In genomic region chr5:139488269-139488668, GRCh38 we compare ENCODE assay signal across 13 cellular contexts. TPM values are rescaled to one million over a fixed set of nuclear protein-coding genes. Genes with fewer than 3 reads are reported as not detected.
DNase-seq lines count a peak whose midpoint lies in the region; ATAC-seq, FAIRE-seq and TF ChIP-seq lines count a peak whose summit lies in the region.
"Had no signal": no experiment of that assay in that cellular context is flagged by ENCODE, and none has a peak within 500 bp of the region (broad histone marks: within the 10 kb centered on the region; RNA-seq: fewer than 3 reads in every experiment).

No MANE protein-coding gene starts in this region.

- H3K4ac ChIP-seq in H1 (replicated peaks; ENCODE audit: insufficient read length, low read depth, low read length), result no peak overlapping the region

- no peak overlapping the region for H2BK15ac ChIP-seq in H1 (ENCODE audit: low read length)

- no peak overlapping the region for H4K8ac ChIP-seq in H1 (ENCODE audit: extremely low read depth, insufficient read depth, low read length)

- 0 out of 2 replicates have a peak overlapping the region, but pooled peaks have one; percentile 8 for H3K4me2 ChIP-seq in DOHH2 (ENCODE audit: low read length)
- no peak overlapping the region for H3K4me2 ChIP-seq in MM.1S (ENCODE audit: low read depth, low read length)
- H3K4me2 ChIP-seq in H1 (ENCODE audit: insufficient read depth in 1 of 2, low read depth in 2 of 2, low read length in 2 of 2), result no peak overlapping the region

- H3K9me3 ChIP-seq in DOHH2 (ENCODE audit: control insufficient read depth, insufficient read depth, low read length), result no peaks in the 10 kb centered on the region
- H3K9me3 ChIP-seq in MM.1S (replicated peaks; ENCODE audit: insufficient read depth, low read length), result no peaks in the 10 kb centered on the region
- H3K9me3 ChIP-seq in H1 (ENCODE audit: insufficient read depth in 2 of 2, low read depth in 1 of 2, low read length in 1 of 2), result no peaks in the 10 kb centered on the region

- H3K9me2 ChIP-seq in DOHH2 (replicated peaks; ENCODE audit: control insufficient read depth, low read length) (no peaks in the 10 kb centered on the region), MM.1S (replicated peaks; ENCODE audit: insufficient read depth, low read length) (no peaks in the 10 kb centered on the region)

- H2BK5ac ChIP-seq in H1 (ENCODE audit: low read depth, low read length), result no peak overlapping the region

- peaks cover 6% of the 10 kb centered on the region for H3K4me1 ChIP-seq in DOHH2 (ENCODE audit: control insufficient read depth, low read length)
- no peaks in the 10 kb centered on the region for H3K4me1 ChIP-seq in MM.1S (ENCODE audit: low read length)
- peaks cover 0 to 8% (median 3%) of the 10 kb centered on the region in 4 experiments; a peak in 4 of 7 replicates for H3K4me1 ChIP-seq in H1 (replicated peaks in 1 of 4; ENCODE audit: control insufficient read depth in 3 of 4, insufficient read depth in 4 of 4, low read length in 3 of 4)

- no peak overlapping the region for H3K18ac ChIP-seq in H1 (ENCODE audit: extremely low read depth, low read length)

- POLR2A ChIA-PET in H1 (lab: Charles Lee; ENCODE audit: partially characterized antibody), result no interaction called here

- WGBS in H1 (ENCODE audit: extremely low coverage in 1 of 2, insufficient coverage in 1 of 2, insufficient read length in 1 of 2, insufficient replicate concordance in 2 of 2, low coverage in 1 of 2, low lambda C conversion rate in 2 of 2, missing lambda C conversion rate in 1 of 2), 2 experiments, result 84% methylated on average over 3 of the region's 3 CpGs; no CpG with 5 or more reads in 1 of the 2 experiments

- H3F3A ChIP-seq in DOHH2 (ENCODE audit: control insufficient read depth, insufficient read depth), result no peaks in the 10 kb centered on the region
- no peaks in the 10 kb centered on the region for H3F3A ChIP-seq in MM.1S (ENCODE audit: insufficient read depth, low read length)

- no peak overlapping the region for H3K4me3 ChIP-seq in DOHH2 (ENCODE audit: low read length)
- H3K4me3 ChIP-seq in MM.1S (ENCODE audit: low read length), result no peak overlapping the region
- H3K4me3 ChIP-seq in H1 (ENCODE audit: extremely low read depth in 1 of 4, insufficient read depth in 2 of 4, low read depth in 3 of 4, low read length in 4 of 4), result no peak overlapping the region

- no peaks in the 10 kb centered on the region; the same call in 1 of the 2 replicates for H3K23me2 ChIP-seq in H1 (ENCODE audit: low read depth, low read length)

- no peak for TF ChIP-seq POLR2A in H1 (IDR thresholded peaks at IDR 0.05; ENCODE audit: control extremely low read depth in 1 of 2, low read depth in 2 of 2, low read length in 2 of 2)

- H3K36me3 ChIP-seq in DOHH2 (ENCODE audit: control insufficient read depth, low read length) (no peaks in the 10 kb centered on the region), MM.1S (replicated peaks; ENCODE audit: insufficient read depth, low read length) (no peaks in the 10 kb centered on the region), H1 (ENCODE audit: control insufficient read depth in 2 of 4, insufficient read depth in 4 of 4, low read length in 3 of 4) (no peaks in the 10 kb centered on the region)

- H3K79me2 ChIP-seq in DOHH2 (ENCODE audit: control insufficient read depth, low read length) (no peaks in the 10 kb centered on the region), MM.1S (ENCODE audit: low read length) (no peaks in the 10 kb centered on the region), H1 (ENCODE audit: control insufficient read depth in 1 of 2, insufficient read depth in 2 of 2, low read length in 2 of 2) (no peaks in the 10 kb centered on the region)

- no peak overlapping the region for H2BK120ac ChIP-seq in H1 (replicated peaks; ENCODE audit: low read depth, low read length)

- H3K27me3 ChIP-seq in DOHH2 (ENCODE audit: control insufficient read depth, low read length), result no peaks in the 10 kb centered on the region
- no peaks in the 10 kb centered on the region for H3K27me3 ChIP-seq in MM.1S (replicated peaks; ENCODE audit: insufficient read depth, low read length)
- no peaks in the 10 kb centered on the region for H3K27me3 ChIP-seq in H1 (replicated peaks in 1 of 4; ENCODE audit: control insufficient read depth in 3 of 4, extremely low read depth in 1 of 4, insufficient read depth in 3 of 4, low read length in 3 of 4)

- ATAC-seq in HG02852 (IDR thresholded peaks at IDR 0.05; ENCODE audit: unreplicated experiment) (no peak), HG03159 (IDR thresholded peaks at IDR 0.05; ENCODE audit: unreplicated experiment) (no peak)

- no peak overlapping the region for H3K14ac ChIP-seq in H1 (ENCODE audit: insufficient read length)

- no peak for TF ChIP-seq RAD21 in H1 (IDR thresholded peaks at IDR 0.05 in 1 of 2, conservative IDR thresholded peaks at IDR 0.05 in 1 of 2; ENCODE audit: low read depth in 2 of 2, low read length in 2 of 2)

- no peak overlapping the region for H3K27ac ChIP-seq in DOHH2 (ENCODE audit: low read depth, low read length)
- H3K27ac ChIP-seq in MM.1S (ENCODE audit: low read length), result no peak overlapping the region
- H3K27ac ChIP-seq in H1 (ENCODE audit: low read depth, low read length), result no peak overlapping the region

- H3K23ac ChIP-seq in H1 (ENCODE audit: insufficient read length), result no peak overlapping the region

- TF ChIP-seq EP300 in H1 (IDR thresholded peaks at IDR 0.05; ENCODE audit: borderline replicate concordance in 1 of 2, low read depth in 2 of 2, low read length in 2 of 2), result no peak

- no peak overlapping the region for H3K56ac ChIP-seq in H1 (replicated peaks; ENCODE audit: insufficient read length, low read depth, low read length)

- no peak for FAIRE-seq in H1 (lab: Jason Lieb, UNC)

- 0 out of 2 replicates have a peak overlapping the region, but pooled peaks have one; percentile 15 for H2AFZ ChIP-seq in MM.1S (ENCODE audit: low read length)
- no peak overlapping the region; the same call in 1 of the 2 replicates for H2AFZ ChIP-seq in H1 (ENCODE audit: low read length)

- H2BK20ac ChIP-seq in H1 (ENCODE audit: low read length), result no peak overlapping the region

- DNase-seq in MM.1S (no peak), H1 (ENCODE audit: low read depth in 1 of 2, low spot score in 2 of 2) (no peak), pons (ENCODE audit: low spot score) (peak; percentile 61), DMS114 treated with DMSO at 0.1 percent for 48 hours (lab: John Stamatoyannopoulos, UW; ENCODE audit: unreplicated experiment) (no peak)
- DNase-seq: activated T-cell treated with anti-CD3 and anti-CD28 coated beads, Interleukin-2, amount 50 U/mL, for 1 hour; central memory CD4-positive, alpha-beta T cell; NCI-H526 treated with DMSO at 0.1 percent for 48 hours; stimulated activated CD8-positive, alpha-beta memory T cell treated with anti-CD3 and anti-CD28 coated beads, Interleukin-4, amount 100 ng/mL, for 48 hours had no signal

- TF ChIP-seq CTCF in DOHH2 (IDR thresholded peaks at IDR 0.05; ENCODE audit: low read depth, low read length, poor library complexity, severe bottlenecking), result no peak
- no peak for TF ChIP-seq CTCF in MM.1S (IDR thresholded peaks at IDR 0.05; ENCODE audit: low read length)
- TF ChIP-seq CTCF in H1 (IDR thresholded peaks at IDR 0.05; ENCODE audit: control extremely low read depth in 1 of 3, insufficient read depth in 1 of 3, low read depth in 1 of 3, low read length in 3 of 3), result no peak

- CTCF ChIA-PET in H1 (lab: Charles Lee; ENCODE audit: partially characterized antibody), result interaction anchor here (1.6 kb wide), 1 partner anchor 146 kb away, joined by 3 read pairs; no protein-coding TSS in a partner anchor

- H4K91ac ChIP-seq in H1 (replicated peaks; ENCODE audit: insufficient read length, low read length), result peak overlapping the region; percentile 59

- H2BK12ac ChIP-seq in H1 (ENCODE audit: low read depth, low read length), result no peak overlapping the region

- H4K20me1 ChIP-seq in DOHH2 (ENCODE audit: control insufficient read depth, insufficient read depth, low read depth, low read length) (no peaks in the 10 kb centered on the region), MM.1S (ENCODE audit: insufficient read depth, low read length) (no peaks in the 10 kb centered on the region), H1 (replicated peaks in 1 of 2; ENCODE audit: control insufficient read depth in 1 of 2, insufficient read depth in 2 of 2, low read length in 2 of 2) (no peaks in the 10 kb centered on the region)

- no peak overlapping the region for H2AK5ac ChIP-seq in H1 (ENCODE audit: low read depth, low read length)

- H3K9ac ChIP-seq in MM.1S (ENCODE audit: low read length), result no peak overlapping the region
- no peak overlapping the region for H3K9ac ChIP-seq in H1 (replicated peaks in 1 of 4; ENCODE audit: extremely low read depth in 1 of 4, low read depth in 3 of 4, low read length in 3 of 4)

- H4K5ac ChIP-seq in H1 (ENCODE audit: insufficient read length, low read depth, low read length), result no peak overlapping the region

- no peaks in the 10 kb centered on the region for H3K79me1 ChIP-seq in H1 (ENCODE audit: low read depth, low read length)

RNA-seq across cellular contexts. Expression of gene STING1, which starts 5.7 kb away (rescaled TPM):
- 0.26 and 0.42 TPM in 2 replicates for total RNA-seq in H1 (2021; fragmentation: NEBNext Ultra II Directional; extraction: Animal tissue kit (Norgen Biotek cat#: 25700))
- 0.47 and 1.2 TPM in 2 replicates for polyA plus RNA-seq in H1 (2011; rRNA removed)
- polyA plus RNA-seq in H1 (2011; cell fraction: cytosol; rRNA removed), result 0.74 TPM
- 1.5 TPM for polyA plus RNA-seq in H1 (2011; cell fraction: nucleus; rRNA removed)
- polyA plus RNA-seq in H1 (2012, experiment 1 of 2), result 0.35 to 0.66 TPM (median 0.62 TPM) in 4 replicates
- polyA plus RNA-seq in H1 (2012, experiment 2 of 2), result 0.12 TPM
- 0.24 TPM for polyA plus RNA-seq in H1 (2013, experiment 1 of 2)
- polyA plus RNA-seq in H1 (2013, experiment 2 of 2), result 0.29 TPM
- 0.38 and 0.90 TPM in 2 replicates for polyA minus RNA-seq in H1 (2011; rRNA and poly(A)+ RNA removed)
- not detected for polyA minus RNA-seq in H1 (2011; cell fraction: cytosol; rRNA and poly(A)+ RNA removed)
- polyA minus RNA-seq in H1 (2011; cell fraction: nucleus; rRNA and poly(A)+ RNA removed), result 0.90 TPM

RNA-seq across cellular contexts. Expression of gene SMIM33, which starts 17.5 kb away (rescaled TPM):
- total RNA-seq in H1 (2021; fragmentation: NEBNext Ultra II Directional; extraction: Animal tissue kit (Norgen Biotek cat#: 25700)), result not detected in 2 replicates
- not detected in 2 replicates for polyA plus RNA-seq in H1 (2011; rRNA removed)
- not detected for polyA plus RNA-seq in H1 (2011; cell fraction: cytosol; rRNA removed)
- polyA plus RNA-seq in H1 (2011; cell fraction: nucleus; rRNA removed), result not detected
- not detected in 4 replicates for polyA plus RNA-seq in H1 (2012, experiment 1 of 2)
- not detected for polyA plus RNA-seq in H1 (2012, experiment 2 of 2)
- polyA plus RNA-seq in H1 (2013, experiment 1 of 2), result not detected
- not detected for polyA plus RNA-seq in H1 (2013, experiment 2 of 2)
- 0.05 TPM in 1 of 2 replicates, not detected in the other for polyA minus RNA-seq in H1 (2011; rRNA and poly(A)+ RNA removed)
- not detected for polyA minus RNA-seq in H1 (2011; cell fraction: cytosol; rRNA and poly(A)+ RNA removed)
- not detected for polyA minus RNA-seq in H1 (2011; cell fraction: nucleus; rRNA and poly(A)+ RNA removed)
- total RNA-seq: fibroblast of villous mesenchyme, mesenteric fat pad had no signal

RNA-seq across cellular contexts. Expression of gene ECSCR, which starts 25.7 kb away (rescaled TPM):
- total RNA-seq in H1 (2021; fragmentation: NEBNext Ultra II Directional; extraction: Animal tissue kit (Norgen Biotek cat#: 25700)), result 2.7 and 3.3 TPM in 2 replicates
- 4.9 and 7.2 TPM in 2 replicates for polyA plus RNA-seq in H1 (2011; rRNA removed)
- polyA plus RNA-seq in H1 (2011; cell fraction: cytosol; rRNA removed), result 5.4 TPM
- polyA plus RNA-seq in H1 (2011; cell fraction: nucleus; rRNA removed), result 4.4 TPM
- polyA plus RNA-seq in H1 (2012, experiment 1 of 2), result 2.8 to 4.2 TPM (median 3.6 TPM) in 4 replicates
- polyA plus RNA-seq in H1 (2012, experiment 2 of 2), result 2.7 TPM
- polyA plus RNA-seq in H1 (2013, experiment 1 of 2), result 4.8 TPM
- 4.9 TPM for polyA plus RNA-seq in H1 (2013, experiment 2 of 2)
- 3.3 and 3.6 TPM in 2 replicates for polyA minus RNA-seq in H1 (2011; rRNA and poly(A)+ RNA removed)
- polyA minus RNA-seq in H1 (2011; cell fraction: cytosol; rRNA and poly(A)+ RNA removed), result not detected
- polyA minus RNA-seq in H1 (2011; cell fraction: nucleus; rRNA and poly(A)+ RNA removed), result 1.7 TPM
- total RNA-seq: fibroblast of villous mesenchyme had no signal

RNA-seq across cellular contexts. Expression of gene DNAJC18, which starts 48.9 kb away (rescaled TPM):
- total RNA-seq in H1 (2021; fragmentation: NEBNext Ultra II Directional; extraction: Animal tissue kit (Norgen Biotek cat#: 25700)), result 22.0 and 29.2 TPM in 2 replicates
- polyA plus RNA-seq in H1 (2011; rRNA removed), result 3.8 and 7.8 TPM in 2 replicates
- 6.7 TPM for polyA plus RNA-seq in H1 (2011; cell fraction: cytosol; rRNA removed)
- polyA plus RNA-seq in H1 (2011; cell fraction: nucleus; rRNA removed), result 2.7 TPM
- polyA plus RNA-seq in H1 (2012, experiment 1 of 2), result 11.0 to 14.3 TPM (median 13.8 TPM) in 4 replicates
- 3.2 TPM for polyA plus RNA-seq in H1 (2012, experiment 2 of 2)
- 15.0 TPM for polyA plus RNA-seq in H1 (2013, experiment 1 of 2)
- 19.1 TPM for polyA plus RNA-seq in H1 (2013, experiment 2 of 2)
- polyA minus RNA-seq in H1 (2011; rRNA and poly(A)+ RNA removed), result 8.4 and 10.7 TPM in 2 replicates
- 11.4 TPM for polyA minus RNA-seq in H1 (2011; cell fraction: cytosol; rRNA and poly(A)+ RNA removed)
- 4.1 TPM for polyA minus RNA-seq in H1 (2011; cell fraction: nucleus; rRNA and poly(A)+ RNA removed)
